Comparison of ENCODE assay signal across 2 cellular contexts in the genomic region with DNA sequence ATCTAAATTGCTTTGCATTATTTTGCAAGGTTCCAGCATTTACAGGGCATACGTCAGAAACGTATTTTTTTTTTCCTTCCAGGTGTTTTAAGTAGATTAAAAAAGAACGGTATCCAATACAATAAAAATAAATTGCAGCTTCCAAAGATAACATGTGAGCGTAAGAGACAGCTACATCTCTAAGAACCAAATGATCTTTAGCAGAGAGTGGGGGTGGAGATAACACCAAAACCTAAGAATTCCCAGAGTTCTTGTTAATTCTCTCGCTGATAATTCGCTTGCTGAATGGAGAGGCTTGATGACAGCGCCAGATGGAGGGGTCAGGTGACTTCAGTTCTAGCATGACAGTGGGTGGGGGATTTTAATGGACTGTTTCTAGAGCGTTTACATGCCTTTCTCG.
TF ChIP-seq lines count a peak whose summit lies in the region.

No MANE protein-coding gene starts in this region.

TF ChIP-seq in SK-N-SH, 30 proteins besides CTCF, POLR2A, EP300 and RAD21 (continued from another document):
- TF ChIP-seq MAX (IDR thresholded peaks at IDR 0.05; ENCODE audit: low read depth) (no peak), USF1 (IDR thresholded peaks at IDR 0.05; ENCODE audit: borderline replicate concordance, low read depth) (no peak)
TF ChIP-seq in SK-N-SH: peak in this region for 0.

TF ChIP-seq in SK-N-SH treated with all-trans-retinoic acid at 6 μM for 48 hours, 23 proteins besides CTCF, POLR2A, EP300 and RAD21 (continued from another document):
- TF ChIP-seq ESRRG (CRISPR knock-in tag; IDR thresholded peaks at IDR 0.05), result no peak
- TF ChIP-seq TOX (CRISPR knock-in tag; IDR thresholded peaks at IDR 0.05; ENCODE audit: borderline replicate concordance), result no peak
- TF ChIP-seq SNAI2 (CRISPR knock-in tag; IDR thresholded peaks at IDR 0.05), result no peak
- TF ChIP-seq POU6F1 (CRISPR knock-in tag; IDR thresholded peaks at IDR 0.05; ENCODE audit: borderline replicate concordance, low read depth), result no peak
- TF ChIP-seq GLIS3 (CRISPR knock-in tag; IDR thresholded peaks at IDR 0.05), result no peak
- no peak for TF ChIP-seq RARB (CRISPR knock-in tag; IDR thresholded peaks at IDR 0.05)
- no peak for TF ChIP-seq ISL1 (CRISPR knock-in tag; IDR thresholded peaks at IDR 0.05)
- TF ChIP-seq ZNF8 (CRISPR knock-in tag; IDR thresholded peaks at IDR 0.05), result no peak
- TF ChIP-seq, protein P1, sequence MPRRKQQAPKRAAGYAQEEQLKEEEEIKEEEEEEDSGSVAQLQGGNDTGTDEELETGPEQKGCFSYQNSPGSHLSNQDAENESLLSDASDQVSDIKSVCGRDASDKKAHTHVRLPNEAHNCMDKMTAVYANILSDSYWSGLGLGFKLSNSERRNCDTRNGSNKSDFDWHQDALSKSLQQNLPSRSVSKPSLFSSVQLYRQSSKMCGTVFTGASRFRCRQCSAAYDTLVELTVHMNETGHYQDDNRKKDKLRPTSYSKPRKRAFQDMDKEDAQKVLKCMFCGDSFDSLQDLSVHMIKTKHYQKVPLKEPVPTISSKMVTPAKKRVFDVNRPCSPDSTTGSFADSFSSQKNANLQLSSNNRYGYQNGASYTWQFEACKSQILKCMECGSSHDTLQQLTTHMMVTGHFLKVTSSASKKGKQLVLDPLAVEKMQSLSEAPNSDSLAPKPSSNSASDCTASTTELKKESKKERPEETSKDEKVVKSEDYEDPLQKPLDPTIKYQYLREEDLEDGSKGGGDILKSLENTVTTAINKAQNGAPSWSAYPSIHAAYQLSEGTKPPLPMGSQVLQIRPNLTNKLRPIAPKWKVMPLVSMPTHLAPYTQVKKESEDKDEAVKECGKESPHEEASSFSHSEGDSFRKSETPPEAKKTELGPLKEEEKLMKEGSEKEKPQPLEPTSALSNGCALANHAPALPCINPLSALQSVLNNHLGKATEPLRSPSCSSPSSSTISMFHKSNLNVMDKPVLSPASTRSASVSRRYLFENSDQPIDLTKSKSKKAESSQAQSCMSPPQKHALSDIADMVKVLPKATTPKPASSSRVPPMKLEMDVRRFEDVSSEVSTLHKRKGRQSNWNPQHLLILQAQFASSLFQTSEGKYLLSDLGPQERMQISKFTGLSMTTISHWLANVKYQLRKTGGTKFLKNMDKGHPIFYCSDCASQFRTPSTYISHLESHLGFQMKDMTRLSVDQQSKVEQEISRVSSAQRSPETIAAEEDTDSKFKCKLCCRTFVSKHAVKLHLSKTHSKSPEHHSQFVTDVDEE (CRISPR knock-in tag; IDR thresholded peaks at IDR 0.05), result no peak
- TF ChIP-seq ZNF70 (CRISPR knock-in tag; IDR thresholded peaks at IDR 0.05), result no peak
- TF ChIP-seq OSR1 (CRISPR knock-in tag; IDR thresholded peaks at IDR 0.05), result no peak
